ENCODE assay signal across 12 cellular contexts in genomic region chr19:34218818-34219164, GRCh38. TPM values are rescaled to one million over a fixed set of nuclear protein-coding genes. Genes with fewer than 3 reads are reported as not detected.
A peak's percentile ranks its signal among the peaks of the same experiment; 100 is the strongest.
DNase-seq lines count a peak whose midpoint lies in the region; ATAC-seq and TF ChIP-seq lines count a peak whose summit lies in the region.
"Had no signal": no experiment of that assay in that cellular context is flagged by ENCODE, and none has a peak within 500 bp of the region (broad histone marks: within the 10 kb centered on the region; RNA-seq: fewer than 3 reads in every experiment).

No MANE protein-coding gene starts in this region.

- no peak overlapping the region for H2AFZ ChIP-seq in PC-9

- H3K4me3 ChIP-seq in PC-9 (no peak overlapping the region), skeletal muscle satellite cell (ENCODE audit: low read length) (no peak overlapping the region), tibial nerve (no peak overlapping the region)
- H3K4me3 ChIP-seq: esophagus muscularis mucosa, lung, pancreas had no signal

- intact Hi-C loops in PC-9 (cut with micrococcal nuclease; ENCODE audit: unreplicated experiment): loop anchor here (1.0 to 2.0 kb wide), 2 partner anchors 15 to 46 kb away; partner anchors contain the start of gene LSM14A

- H3F3A ChIP-seq in PC-9 (ENCODE audit: insufficient read depth, low read depth): peaks cover 38% of the 10 kb centered on the region

- peaks cover 36% of the 10 kb centered on the region for H3K36me3 ChIP-seq in PC-9 (ENCODE audit: low read depth)
- peaks cover 55% of the 10 kb centered on the region for H3K36me3 ChIP-seq in skeletal muscle satellite cell (ENCODE audit: insufficient read depth, low read length)
- H3K36me3 ChIP-seq in tibial nerve: peaks cover 0 to 83% (median 6%) of the 10 kb centered on the region in 3 donors

- H3K4me1 ChIP-seq in PC-9 (replicated peaks; ENCODE audit: insufficient read depth): peaks cover 11% of the 10 kb centered on the region
- peaks cover 16% of the 10 kb centered on the region for H3K4me1 ChIP-seq in skeletal muscle satellite cell (ENCODE audit: control insufficient read depth, insufficient read depth, low read length)
- peaks cover 0 to 16% (median 0%) of the 10 kb centered on the region in 4 donors for H3K4me1 ChIP-seq in tibial nerve

- DNase-seq in activated CD8-positive, alpha-beta memory T cell treated with anti-CD3 and anti-CD28 coated beads, Interleukin-2, amount 10 ng/mL, durations not matched to agents 7 days and 5 days: no peak
- DNase-seq in activated CD8-positive, alpha-beta memory T cell treated with anti-CD3 and anti-CD28 coated beads for 24 hours: no peak
- DNase-seq in PC-9 (no peak), tibial nerve (ENCODE audit: low spot score in 2 of 2) (no peak)
- DNase-seq: pancreas, WERI-Rb-1 had no signal

- H3K9me3 Mint-ChIP-seq in activated CD8-positive, alpha-beta memory T cell treated with anti-CD3 and anti-CD28 coated beads, Interleukin-2, amount 10 ng/mL, durations not matched to agents 7 days and 5 days (ENCODE audit: low read depth): no peaks in the 10 kb centered on the region
- no peaks in the 10 kb centered on the region for H3K9me3 Mint-ChIP-seq in brain

- H3K4me2 ChIP-seq in PC-9 (peak overlapping the region; percentile 37; the same call in 1 of the 2 replicates), skeletal muscle satellite cell (ENCODE audit: low read length) (peak overlapping the region; percentile 48)

- H3K27me3 Mint-ChIP-seq in activated CD8-positive, alpha-beta memory T cell treated with anti-CD3 and anti-CD28 coated beads, Interleukin-2, amount 10 ng/mL, durations not matched to agents 7 days and 5 days: no peaks in the 10 kb centered on the region
- H3K27me3 Mint-ChIP-seq in brain: no peaks in the 10 kb centered on the region

- no peak for ATAC-seq in activated CD8-positive, alpha-beta memory T cell treated with anti-CD3 and anti-CD28 coated beads, Interleukin-2, amount 10 ng/mL, durations not matched to agents 7 days and 5 days
- no peak for ATAC-seq in HG03565 (IDR thresholded peaks at IDR 0.05; ENCODE audit: unreplicated experiment)
- ATAC-seq in HG02981 (IDR thresholded peaks at IDR 0.05; ENCODE audit: unreplicated experiment): no peak

- H3K27me3 ChIP-seq in PC-9 (ENCODE audit: insufficient read depth, low read depth): no peaks in the 10 kb centered on the region
- no peaks in the 10 kb centered on the region for H3K27me3 ChIP-seq in skeletal muscle satellite cell (ENCODE audit: control insufficient read depth, insufficient read depth, low read length)
- no peaks in the 10 kb centered on the region for H3K27me3 ChIP-seq in tibial nerve
- H3K27me3 ChIP-seq: esophagus muscularis mucosa, pancreas had no signal

- H3K4me3 Mint-ChIP-seq in activated CD8-positive, alpha-beta memory T cell treated with anti-CD3 and anti-CD28 coated beads, Interleukin-2, amount 10 ng/mL, durations not matched to agents 7 days and 5 days: no peak overlapping the region
- H3K4me3 Mint-ChIP-seq in brain: peak overlapping the region in 1 of 5 experiments; percentile 38

- H3K9me2 ChIP-seq in PC-9 (ENCODE audit: insufficient read depth): no peaks in the 10 kb centered on the region

- TF ChIP-seq CTCF in PC-9 (conservative IDR thresholded peaks at IDR 0.05): no peak
- no peak for TF ChIP-seq CTCF in brain (conservative IDR thresholded peaks at IDR 0.05)
- no peak for TF ChIP-seq CTCF in tibial nerve (IDR thresholded peaks at IDR 0.05)

- peak overlapping the region; percentile 61 for H3K27ac Mint-ChIP-seq in activated CD8-positive, alpha-beta memory T cell treated with anti-CD3 and anti-CD28 coated beads, Interleukin-2, amount 10 ng/mL, durations not matched to agents 7 days and 5 days
- peak overlapping the region in 4 of 5 experiments; percentile 11 to 85 (median 34) for H3K27ac Mint-ChIP-seq in brain

- POLR2A ChIA-PET in PC-9 (lab: Charles Lee; ENCODE audit: unreplicated experiment): no interaction called here

- H3K27ac ChIP-seq in PC-9 (0 out of 2 replicates have a peak overlapping the region, but pooled peaks have one; percentile 16), tibial nerve (no peak overlapping the region)
- H3K27ac ChIP-seq: pancreas, WERI-Rb-1 had no signal

- TF ChIP-seq EP300 in tibial nerve (IDR thresholded peaks at IDR 0.05): no peak

- CTCF ChIA-PET in activated CD8-positive, alpha-beta memory T cell treated with anti-CD3 and anti-CD28 coated beads, Interleukin-2, amount 10 ng/mL, durations not matched to agents 7 days and 5 days (lab: Charles Lee): interaction anchor here (0.7 to 2.8 kb wide), 6 partner anchors 8 to 213 kb away, joined by 3 to 8 read pairs (median 3); no protein-coding TSS in a partner anchor
- CTCF ChIA-PET in PC-9 (lab: Charles Lee): no interaction called here

- peaks cover 4% of the 10 kb centered on the region; the same call in 1 of the 2 replicates for H3K79me2 ChIP-seq in PC-9 (ENCODE audit: low read depth)

- H4K20me1 ChIP-seq in PC-9 (ENCODE audit: insufficient read depth): peaks cover 84% of the 10 kb centered on the region

- no peaks in the 10 kb centered on the region for H3K9me3 ChIP-seq in PC-9 (ENCODE audit: insufficient read depth, low read depth)
- no peaks in the 10 kb centered on the region for H3K9me3 ChIP-seq in skeletal muscle satellite cell (replicated peaks; ENCODE audit: low read length)
- no peaks in the 10 kb centered on the region for H3K9me3 ChIP-seq in tibial nerve
- H3K9me3 ChIP-seq: esophagus muscularis mucosa, pancreas had no signal

- peaks cover 58% of the 10 kb centered on the region for H3K36me3 Mint-ChIP-seq in activated CD8-positive, alpha-beta memory T cell treated with anti-CD3 and anti-CD28 coated beads, Interleukin-2, amount 10 ng/mL, durations not matched to agents 7 days and 5 days
- H3K36me3 Mint-ChIP-seq in brain: peaks cover 80% of the 10 kb centered on the region

- H3K4me1 Mint-ChIP-seq in activated CD8-positive, alpha-beta memory T cell treated with anti-CD3 and anti-CD28 coated beads, Interleukin-2, amount 10 ng/mL, durations not matched to agents 7 days and 5 days: peaks cover 38% of the 10 kb centered on the region
- H3K4me1 Mint-ChIP-seq in brain: peaks cover 4% of the 10 kb centered on the region

- no TSS peak for BruUV-seq in PC-9 (replicated peaks; lab: Mats Ljungman, UMichigan)

- WGBS in tibial nerve, 2 donors: 49 to 70% methylated on average over 2 of the region's 2 CpGs

- TF ChIP-seq POLR2A in tibial nerve (IDR thresholded peaks at IDR 0.05): no peak

- H3K9ac ChIP-seq in skeletal muscle satellite cell (ENCODE audit: low read depth, low read length): no peak overlapping the region

RNA-seq across cellular contexts. Expression of gene GARRE1, which starts 35.6 kb away (rescaled TPM):
- total RNA-seq in activated CD8-positive, alpha-beta memory T cell treated with anti-CD3 and anti-CD28 coated beads, Interleukin-2, amount 10 ng/mL, durations not matched to agents 7 days and 5 days: 1 to 10 TPM; 8.1 to 9.3 TPM
- total RNA-seq in PC-9 (2021) (13.6 and 23.3 TPM in 2 replicates), tibial nerve (10 to 100 TPM; 21.6 to 35.4 (median 30.9) TPM)
- polyA plus RNA-seq in brain (ENCODE audit: insufficient read depth, low read depth, low replicate concordance): 11.7 TPM
- total RNA-seq in skeletal muscle satellite cell (2012; rRNA removed): 4.4 and 5.6 TPM in 2 replicates

RNA-seq across cellular contexts. Expression of gene LSM14A, which starts 46.5 kb away (rescaled TPM):
- 100 to 1,000 TPM; 112 to 116 TPM for total RNA-seq in activated CD8-positive, alpha-beta memory T cell treated with anti-CD3 and anti-CD28 coated beads, Interleukin-2, amount 10 ng/mL, durations not matched to agents 7 days and 5 days
- total RNA-seq in PC-9 (2021) (114 and 169 TPM in 2 replicates), tibial nerve (100 to 1,000 TPM in 1 of 4 donors, 10 to 100 TPM in 3; 68.4 to 117 (median 98.1) TPM)
- polyA plus RNA-seq in brain (ENCODE audit: insufficient read depth, low read depth, low replicate concordance): 61.3 TPM
- total RNA-seq in skeletal muscle satellite cell (2012; rRNA removed): 38.3 and 43.0 TPM in 2 replicates
